Comparison of ENCODE assay signal across 8 cellular contexts in genomic region chr20:63215101-63216040, GRCh38. TPM values are rescaled to one million over a fixed set of nuclear protein-coding genes. Genes with fewer than 3 reads are reported as not detected.
DNase-seq lines count a peak whose midpoint lies in the region; ATAC-seq, FAIRE-seq and TF ChIP-seq lines count a peak whose summit lies in the region.

No MANE protein-coding gene starts in this region.

- H3K36me3 Mint-ChIP-seq in CD8-positive, alpha-beta T cell = peaks cover 47% of the 10 kb centered on the region

- POLR2A ChIA-PET in CD8-positive, alpha-beta T cell (lab: Charles Lee) = no interaction called here

- peak overlapping the region; percentile 91 for H3K4me3 Mint-ChIP-seq in CD8-positive, alpha-beta T cell

- H3K27me3 ChIP-seq in CD8-positive, alpha-beta T cell (ENCODE audit: insufficient read depth, low read length) = no peaks in the 10 kb centered on the region
- no peaks in the 10 kb centered on the region for H3K27me3 ChIP-seq in effector memory CD4-positive, alpha-beta T cell (replicated peaks; ENCODE audit: control insufficient read depth, insufficient read depth, low read length, poor library complexity, severe bottlenecking)
- no peaks in the 10 kb centered on the region for H3K27me3 ChIP-seq in mononuclear cell (ENCODE audit: insufficient read depth, low read length)

- DNase-seq in CD8-positive, alpha-beta T cell = peak in 1 of 7 experiments; percentile 8
- no peak for DNase-seq in SK-N-MC (ENCODE audit: low read depth, low spot score)
- no peak for DNase-seq in effector memory CD4-positive, alpha-beta T cell
- peak; percentile 83 for DNase-seq in urothelium cell line (ENCODE audit: low spot score)
- DNase-seq in DMS153 treated with DMSO at 0.1 percent for 48 hours (lab: John Stamatoyannopoulos, UW; ENCODE audit: unreplicated experiment) = no peak

- FAIRE-seq in urothelium cell line (lab: Jason Lieb, UNC) = peak; percentile 85

- H3K9ac ChIP-seq in SK-N-MC (ENCODE audit: insufficient read length) = peak overlapping the region; percentile 97

- H3K4me1 Mint-ChIP-seq in CD8-positive, alpha-beta T cell (ENCODE audit: low read depth) = peaks cover 51% of the 10 kb centered on the region

- H3K9me3 ChIP-seq in CD8-positive, alpha-beta T cell (ENCODE audit: low read length) = no peaks in the 10 kb centered on the region
- H3K9me3 ChIP-seq in SK-N-MC (ENCODE audit: low read depth, low read length) = no peaks in the 10 kb centered on the region
- H3K9me3 ChIP-seq in effector memory CD4-positive, alpha-beta T cell (ENCODE audit: control insufficient read depth, low read length) = no peaks in the 10 kb centered on the region
- no peaks in the 10 kb centered on the region for H3K9me3 ChIP-seq in mononuclear cell (ENCODE audit: low read depth, low read length)

- no peak for ATAC-seq in CD8-positive, alpha-beta T cell
- ATAC-seq in GM18868 (IDR thresholded peaks at IDR 0.05; ENCODE audit: unreplicated experiment) = peak; percentile 6
- ATAC-seq in HG03520 (IDR thresholded peaks at IDR 0.05; ENCODE audit: unreplicated experiment) = peak; percentile 18

- H3K27ac ChIP-seq in CD8-positive, alpha-beta T cell (ENCODE audit: low read depth, low read length) = peak overlapping the region; percentile 67
- H3K27ac ChIP-seq in SK-N-MC = 0 out of 2 replicates have a peak overlapping the region, but pooled peaks have one; percentile 57
- H3K27ac ChIP-seq in effector memory CD4-positive, alpha-beta T cell (ENCODE audit: insufficient read depth, low read length, poor library complexity, severe bottlenecking) = peak overlapping the region; percentile 71

- peak overlapping the region; percentile 57 for H3K4me3 ChIP-seq in CD8-positive, alpha-beta T cell (ENCODE audit: low read depth, low read length)
- H3K4me3 ChIP-seq in SK-N-MC (peak overlapping the region; percentile 96), mononuclear cell (ENCODE audit: low read length) (peak overlapping the region; percentile 72)
- peak overlapping the region; percentile 63 for H3K4me3 ChIP-seq in effector memory CD4-positive, alpha-beta T cell (ENCODE audit: insufficient read depth, low read depth, low read length, poor library complexity, severe bottlenecking)

- intact Hi-C loops in CD8-positive, alpha-beta T cell (cut with DNase I, micrococcal nuclease) = loop anchor here (1.0 to 10.0 kb wide), 6 partner anchors 37 to 849 kb away; partner anchors contain the start of genes ARFGAP1 (in 2 of the 2), GID8 (in 1 of the 2), RPS21 (in 1 of the 2) and TCEA2 (in 1 of the 2)

- H3K4me1 ChIP-seq in CD8-positive, alpha-beta T cell (ENCODE audit: insufficient read depth, low read length) = peaks cover 44% of the 10 kb centered on the region
- peaks cover 21% of the 10 kb centered on the region for H3K4me1 ChIP-seq in effector memory CD4-positive, alpha-beta T cell (ENCODE audit: control insufficient read depth, insufficient read depth, low read length, poor library complexity, severe bottlenecking)
- peaks cover 36% of the 10 kb centered on the region for H3K4me1 ChIP-seq in mononuclear cell (ENCODE audit: insufficient read depth, low read length)

- CTCF ChIA-PET in CD8-positive, alpha-beta T cell (lab: Charles Lee) = interaction anchor here (1.3 to 2.7 kb wide), 2 partner anchors 8 to 759 kb away, joined by 3 to 15 read pairs; no protein-coding TSS in a partner anchor

- H3K9me3 Mint-ChIP-seq in CD8-positive, alpha-beta T cell = no peaks in the 10 kb centered on the region

- peak overlapping the region; percentile 90 for H3K27ac Mint-ChIP-seq in CD8-positive, alpha-beta T cell

- TF ChIP-seq CTCF in CD8-positive, alpha-beta T cell (IDR thresholded peaks at IDR 0.05) = no peak

- H3K36me3 ChIP-seq in CD8-positive, alpha-beta T cell (ENCODE audit: insufficient read depth, low read length) = peaks cover 30% of the 10 kb centered on the region
- peaks cover 42% of the 10 kb centered on the region for H3K36me3 ChIP-seq in SK-N-MC (ENCODE audit: insufficient read depth, low read length)
- peaks cover 29% of the 10 kb centered on the region for H3K36me3 ChIP-seq in effector memory CD4-positive, alpha-beta T cell (ENCODE audit: control insufficient read depth, insufficient read depth, low read length)

- no peaks in the 10 kb centered on the region for H3K27me3 Mint-ChIP-seq in CD8-positive, alpha-beta T cell (ENCODE audit: low read depth)

RNA-seq across cellular contexts. Expression of gene YTHDF1, which starts 0.6 kb away (rescaled TPM):
- 10 to 100 TPM; 44.8 to 45.7 TPM for total RNA-seq in CD8-positive, alpha-beta T cell
- 34.0 TPM for total RNA-seq in mononuclear cell

RNA-seq across cellular contexts. Expression of gene BIRC7, which starts 20.3 kb away (rescaled TPM):
- 1 to 10 TPM; 2.0 to 2.1 TPM for total RNA-seq in CD8-positive, alpha-beta T cell
- total RNA-seq in mononuclear cell = 0.21 TPM

RNA-seq across cellular contexts. Expression of gene NKAIN4, which starts 38.9 kb away (rescaled TPM):
- total RNA-seq in CD8-positive, alpha-beta T cell = not detected
- not detected for total RNA-seq in mononuclear cell

RNA-seq across cellular contexts. Expression of gene ARFGAP1, which starts 57.2 kb away (rescaled TPM):
- total RNA-seq in CD8-positive, alpha-beta T cell = 100 to 1,000 TPM; 121 to 123 TPM
- total RNA-seq in mononuclear cell = 36.4 TPM
